26 cellular contexts compared by ENCODE assay signal in the genomic region with DNA sequence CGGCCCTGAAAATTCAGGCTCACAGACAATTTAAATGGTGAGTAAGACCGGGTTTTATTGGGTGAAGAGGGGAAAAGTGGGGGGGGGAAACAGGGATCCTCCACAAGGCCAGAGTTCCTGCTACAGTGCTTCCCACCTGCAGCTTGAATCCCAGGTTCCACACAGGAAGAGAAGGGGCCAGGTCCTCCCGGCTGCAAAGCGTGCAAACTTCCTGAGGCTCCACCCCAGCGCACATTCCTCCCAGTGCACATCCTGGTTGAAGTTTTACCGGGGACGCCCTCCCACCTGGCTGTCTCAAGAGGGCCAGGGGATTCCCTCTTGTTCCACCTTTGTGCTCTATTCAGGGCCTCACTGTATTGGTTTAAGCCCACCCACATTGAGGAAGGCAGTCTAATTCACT.
"Had no signal": no experiment of that assay in that cellular context is flagged by ENCODE, and none has a peak within 500 bp of the region (broad histone marks: within the 10 kb centered on the region; RNA-seq: fewer than 3 reads in every experiment).

No MANE protein-coding gene starts in this region.

- H3K27ac ChIP-seq: KMS-11, RWPE1 had no signal

- H3K9ac ChIP-seq: KMS-11, SK-N-SH had no signal

- H3K4me3 Mint-ChIP-seq: T-cell had no signal

- H3K9me3 ChIP-seq: SK-N-SH had no signal

- H3K4me2 ChIP-seq: KMS-11, SK-N-SH had no signal

- DNase-seq: IMR-90; Kasumi-1; MV-4-11; NCI-H1048; NCI-H1105; NCI-H1417; NCI-H1436 treated with DMSO at 0.1 percent for 48 hours; NCI-H1694 treated with DMSO at 0.1 percent for 48 hours; NCI-H1930; NCI-H2081 treated with DMSO at 0.1 percent for 48 hours; NCI-H2171; NCI-H226; NCI-H446; NCI-H510A; NCI-H524 treated with DMSO at 0.1 percent for 48 hours; NCI-H69; NCI-H774; NK-92 treated with Interleukin-12 subunit alpha and Interleukin-12 subunit beta, amount 100 ng/mL, for 24 hours; PC-3; SHP77; SK-N-SH; SW 1271; T-cell had no signal

- ATAC-seq: Panc1, PC-3, T-cell had no signal

- H3K36me3 Mint-ChIP-seq: T-cell had no signal

- H3K27me3 Mint-ChIP-seq: T-cell had no signal

- H3K27ac Mint-ChIP-seq: T-cell had no signal

- H3K4me1 Mint-ChIP-seq: T-cell had no signal
